In the genomic region with DNA sequence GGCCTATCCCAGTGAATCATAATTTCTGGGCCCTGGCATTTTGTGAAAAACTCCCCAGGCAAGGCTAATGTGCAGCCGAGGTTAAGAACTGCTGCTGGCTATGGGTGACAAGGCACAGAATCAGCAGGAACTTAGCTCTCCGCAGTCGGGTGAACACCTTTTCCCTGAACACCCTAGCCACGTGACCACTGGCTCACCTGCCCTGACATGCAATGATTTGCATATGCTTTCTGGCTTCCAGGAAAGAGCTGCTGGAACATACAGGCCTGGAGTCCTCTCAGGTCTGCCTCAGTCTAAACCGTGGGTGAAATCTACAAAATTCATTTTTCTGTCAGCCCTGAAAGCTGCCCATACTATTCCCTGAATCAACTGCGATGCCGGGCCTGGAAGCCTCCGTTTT, we compare ENCODE assay signal across 1 cellular context.
TF ChIP-seq lines count a peak whose summit lies in the region.

No MANE protein-coding gene starts in this region.

TF ChIP-seq in endothelial cell of umbilical vein, 7 proteins besides CTCF, POLR2A, EP300 and RAD21 (continued from another document):
- TF ChIP-seq, protein P1, sequence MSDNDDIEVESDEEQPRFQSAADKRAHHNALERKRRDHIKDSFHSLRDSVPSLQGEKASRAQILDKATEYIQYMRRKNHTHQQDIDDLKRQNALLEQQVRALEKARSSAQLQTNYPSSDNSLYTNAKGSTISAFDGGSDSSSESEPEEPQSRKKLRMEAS (IDR thresholded peaks at IDR 0.05; ENCODE audit: insufficient read depth, insufficient read length) = no peak
- TF ChIP-seq FOS (IDR thresholded peaks at IDR 0.05; ENCODE audit: borderline replicate concordance, insufficient read depth, low read length) (no peak), JUN (IDR thresholded peaks at IDR 0.05; ENCODE audit: borderline replicate concordance, insufficient read depth, insufficient read length, low read depth) (no peak), EZH2 (IDR thresholded peaks at IDR 0.05; ENCODE audit: borderline replicate concordance, low read depth, low read length, severe bottlenecking) (no peak)
